In genomic region chr9:14478175-14479165, GRCh38 we compare ENCODE assay signal across 2 cellular contexts.
TF ChIP-seq lines count a peak whose summit lies in the region.

No MANE protein-coding gene starts in this region.

TF ChIP-seq in GM23338, 12 proteins besides CTCF, POLR2A, EP300 and RAD21 (continued from another document):
- TF ChIP-seq NANOG (IDR thresholded peaks at IDR 0.05; ENCODE audit: borderline replicate concordance) = no peak
- TF ChIP-seq REST (IDR thresholded peaks at IDR 0.05; ENCODE audit: unreplicated experiment) = no peak
- TF ChIP-seq ZNF331 (CRISPR knock-in tag; IDR thresholded peaks at IDR 0.05; ENCODE audit: low read depth) = no peak
- no peak for TF ChIP-seq EZH2phosphoT487 (IDR thresholded peaks at IDR 0.05; ENCODE audit: unreplicated experiment)

TF ChIP-seq in K562, 482 proteins besides CTCF, POLR2A, EP300 and RAD21 (continued from another document):
- no peak for TF ChIP-seq ATF1 (CRISPR knock-in tag; IDR thresholded peaks at IDR 0.05)
- TF ChIP-seq ATF1 (tag; IDR thresholded peaks at IDR 0.05) = 0 out of 2 replicates have a peak, but pooled peaks have one; percentile 20
- no peak for TF ChIP-seq HMBOX1 (IDR thresholded peaks at IDR 0.05)
- TF ChIP-seq JUN (IDR thresholded peaks at IDR 0.05; ENCODE audit: borderline replicate concordance, low read depth, low read length) = 0 out of 2 replicates have a peak, but pooled peaks have one; percentile 37
- no peak for TF ChIP-seq JUN (CRISPR knock-in tag; IDR thresholded peaks at IDR 0.05; ENCODE audit: borderline replicate concordance)
- peak; percentile 46; the same call in 1 of the 2 replicates for TF ChIP-seq POLR2H (tag; IDR thresholded peaks at IDR 0.05; ENCODE audit: low read depth)
- peak; percentile 63 for TF ChIP-seq BRD9 (IDR thresholded peaks at IDR 0.05; ENCODE audit: low read depth, partially characterized antibody)
- peak; percentile 81 for TF ChIP-seq CEBPB (tag; IDR thresholded peaks at IDR 0.05)
- TF ChIP-seq TRIM24 (IDR thresholded peaks at IDR 0.05) = peak; percentile 75 to 77; a peak in 2 of 4 replicates
- TF ChIP-seq CEBPG (CRISPR knock-in tag; IDR thresholded peaks at IDR 0.05) = peak; percentile 58; the same call in 1 of the 2 replicates
- peak; percentile 94 to 95 for TF ChIP-seq CEBPG (tag; conservative IDR thresholded peaks at IDR 0.05 in 1 of 2, IDR thresholded peaks at IDR 0.05 in 1 of 2)
- no peak for TF ChIP-seq ZNF511 (CRISPR knock-in tag; IDR thresholded peaks at IDR 0.05)
- TF ChIP-seq KLF10 (CRISPR knock-in tag; IDR thresholded peaks at IDR 0.05) = no peak
- TF ChIP-seq ATF3 (IDR thresholded peaks at IDR 0.05) = peak; percentile 90
- TF ChIP-seq ATF3 (CRISPR knock-in tag; conservative IDR thresholded peaks at IDR 0.05) = no peak
- peak; percentile 64; the same call in 1 of the 2 replicates for TF ChIP-seq ZSCAN32 (CRISPR knock-in tag; IDR thresholded peaks at IDR 0.05)
- no peak for TF ChIP-seq HDAC2 (IDR thresholded peaks at IDR 0.05)
- TF ChIP-seq ZNF77 (CRISPR knock-in tag; IDR thresholded peaks at IDR 0.05) = no peak
- TF ChIP-seq ZNF311 (CRISPR knock-in tag; IDR thresholded peaks at IDR 0.05) = no peak
- TF ChIP-seq IRF9 (tag; IDR thresholded peaks at IDR 0.05) = peak; percentile 15; the same call in 1 of the 2 replicates
- no peak for TF ChIP-seq TRIM28 (IDR thresholded peaks at IDR 0.05)
- TF ChIP-seq CHD2 (IDR thresholded peaks at IDR 0.05; ENCODE audit: low read depth, low read length) = no peak
- TF ChIP-seq NR2C2 (CRISPR knock-in tag; IDR thresholded peaks at IDR 0.05) = no peak
- 0 out of 2 replicates have a peak, but pooled peaks have one; percentile 33 for TF ChIP-seq NR2C2 (tag; IDR thresholded peaks at IDR 0.05)
- peak; percentile 38; the same call in 1 of the 2 replicates for TF ChIP-seq EP400 (IDR thresholded peaks at IDR 0.05)
- peak; percentile 90 for TF ChIP-seq ATF4 (CRISPR knock-in tag; IDR thresholded peaks at IDR 0.05)
- peak; percentile 68; the same call in 1 of the 2 replicates for TF ChIP-seq ATF7 (IDR thresholded peaks at IDR 0.05)
- no peak for TF ChIP-seq NCOA1 (IDR thresholded peaks at IDR 0.05; ENCODE audit: low read depth)
